Comparison of ENCODE assay signal across 11 cellular contexts in the genomic region with DNA sequence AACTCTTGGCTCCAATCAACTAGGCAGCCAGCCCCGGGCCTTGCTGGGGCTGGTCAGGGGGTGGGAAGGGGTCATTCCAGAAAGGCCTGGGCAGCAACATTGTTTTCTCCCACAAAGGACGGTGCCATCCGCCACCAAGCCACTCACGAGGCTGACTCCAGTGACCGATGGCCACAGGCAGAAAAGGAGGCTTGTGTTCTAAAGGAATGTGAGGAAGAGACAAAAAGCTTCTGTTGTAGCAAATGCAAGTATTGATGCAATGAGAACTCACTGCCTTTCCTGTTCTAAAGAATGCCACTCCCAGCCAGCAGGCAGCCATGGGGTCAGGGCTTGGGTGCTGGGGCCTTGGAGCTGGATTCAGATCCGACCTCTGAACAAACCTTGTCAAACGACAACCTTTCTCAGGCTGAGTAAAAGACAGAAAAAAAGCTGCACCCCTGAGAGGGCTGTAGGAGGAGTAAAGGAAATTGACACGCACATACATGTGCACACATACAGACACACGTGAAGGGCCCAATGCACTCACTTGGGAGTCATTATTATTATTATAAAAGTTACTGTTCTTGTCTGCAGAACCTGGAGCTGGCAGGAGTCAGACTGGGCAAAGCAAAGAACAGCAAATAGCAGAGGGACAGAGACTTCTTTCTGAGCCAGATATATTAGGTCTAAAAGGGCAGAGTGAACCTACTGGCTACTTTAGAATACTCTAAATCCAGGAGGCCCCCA. TPM values are rescaled to one million over a fixed set of nuclear protein-coding genes. Genes with fewer than 3 reads are reported as not detected.
DNase-seq lines count a peak whose midpoint lies in the region; ATAC-seq and TF ChIP-seq lines count a peak whose summit lies in the region.
"Had no signal": no experiment of that assay in that cellular context is flagged by ENCODE, and none has a peak within 500 bp of the region (broad histone marks: within the 10 kb centered on the region; RNA-seq: fewer than 3 reads in every experiment).

No MANE protein-coding gene starts in this region.

- H3K36me3 Mint-ChIP-seq in CD4-positive, CD25-positive, alpha-beta regulatory T cell = no peaks in the 10 kb centered on the region
- no peaks in the 10 kb centered on the region for H3K36me3 Mint-ChIP-seq in endodermal cell (ENCODE audit: low read depth)

- no peak overlapping the region for H3K4me3 ChIP-seq in CD4-positive, CD25-positive, alpha-beta regulatory T cell (ENCODE audit: low read depth, low read length)
- H3K4me3 ChIP-seq in endodermal cell (ENCODE audit: low read length) = no peak overlapping the region

- in situ Hi-C loops in SK-MEL-5 (cut with HindIII; ENCODE audit: low pct_unique_long_range_greater_than_20kb, low sequenced_read_pairs) = no loop called here

- H3K27ac ChIP-seq in CD4-positive, CD25-positive, alpha-beta regulatory T cell (ENCODE audit: insufficient read depth, low read length, poor library complexity, severe bottlenecking) = no peak overlapping the region
- H3K27ac ChIP-seq in endodermal cell (ENCODE audit: low read depth, low read length) = peak overlapping the region; percentile 94

- H3K27ac Mint-ChIP-seq in CD4-positive, CD25-positive, alpha-beta regulatory T cell = peak overlapping the region in 2 of 3 donors; percentile 71 to 94
- peak overlapping the region; percentile 26 for H3K27ac Mint-ChIP-seq in endodermal cell

- TF ChIP-seq CTCF in endodermal cell (conservative IDR thresholded peaks at IDR 0.05) = no peak

- peaks cover 0 to 7% (median 0%) of the 10 kb centered on the region in 7 donors for H3K9me3 Mint-ChIP-seq in CD4-positive, CD25-positive, alpha-beta regulatory T cell
- peaks cover 17% of the 10 kb centered on the region for H3K9me3 Mint-ChIP-seq in endodermal cell

- no peaks in the 10 kb centered on the region for H3K36me3 ChIP-seq in CD4-positive, CD25-positive, alpha-beta regulatory T cell (ENCODE audit: control insufficient read depth, insufficient read depth, low read length)
- H3K36me3 ChIP-seq in endodermal cell (ENCODE audit: control insufficient read depth, insufficient read depth, low read length) = no peaks in the 10 kb centered on the region

- peaks cover 0 to 13% (median 5%) of the 10 kb centered on the region in 4 donors for H3K4me1 Mint-ChIP-seq in CD4-positive, CD25-positive, alpha-beta regulatory T cell
- peaks cover 10% of the 10 kb centered on the region for H3K4me1 Mint-ChIP-seq in endodermal cell

- H3K27me3 ChIP-seq in CD4-positive, CD25-positive, alpha-beta regulatory T cell (ENCODE audit: control insufficient read depth, insufficient read depth, low read length) = peaks cover 3% of the 10 kb centered on the region
- H3K27me3 ChIP-seq in endodermal cell (ENCODE audit: control insufficient read depth, insufficient read depth, low read length, poor library complexity, severe bottlenecking) = no peaks in the 10 kb centered on the region

- 75 to 92% methylated on average over 4 to 9 of the region's 9 CpGs for WGBS in endodermal cell (ENCODE audit: insufficient coverage in 1 of 2, insufficient read length in 1 of 2), 2 experiments

- H3K4me1 ChIP-seq in CD4-positive, CD25-positive, alpha-beta regulatory T cell (ENCODE audit: control insufficient read depth, insufficient read depth, low read length, poor library complexity, severe bottlenecking) = no peaks in the 10 kb centered on the region
- no peaks in the 10 kb centered on the region for H3K4me1 ChIP-seq in endodermal cell (ENCODE audit: control insufficient read depth, insufficient read depth, low read length)

- DNase-seq in CD4-positive, CD25-positive, alpha-beta regulatory T cell = peak in 1 of 3 donors; percentile 12
- DNase-seq in SK-MEL-5 (ENCODE audit: low read depth, low spot score) (peak; percentile 95), endodermal cell (no peak), nucleus accumbens (lab: John Stamatoyannopoulos, UW) (peak in 51 of 56 donors; percentile 24 to 92 (median 79)), NCI-H1048 (lab: John Stamatoyannopoulos, UW) (no peak), DMS114 treated with DMSO at 0.1 percent for 48 hours (lab: John Stamatoyannopoulos, UW; ENCODE audit: unreplicated experiment) (no peak), NCI-H1105 treated with DMSO at 0.1 percent for 48 hours (lab: John Stamatoyannopoulos, UW) (no peak)

- no peak overlapping the region for H3K9ac ChIP-seq in endodermal cell (ENCODE audit: extremely low read depth, low read length, poor library complexity, severe bottlenecking)

- H3K27me3 Mint-ChIP-seq in CD4-positive, CD25-positive, alpha-beta regulatory T cell = peaks cover 14% of the 10 kb centered on the region
- peaks cover 4% of the 10 kb centered on the region for H3K27me3 Mint-ChIP-seq in endodermal cell (ENCODE audit: insufficient read depth)

- H3K4me3 Mint-ChIP-seq in CD4-positive, CD25-positive, alpha-beta regulatory T cell = peak overlapping the region in 2 of 4 donors; percentile 43 to 50
- H3K4me3 Mint-ChIP-seq in endodermal cell = no peak overlapping the region

- ATAC-seq in CD4-positive, CD25-positive, alpha-beta regulatory T cell (ENCODE audit: low read depth in 2 of 2) = no peak
- no peak for ATAC-seq in HG03354 (IDR thresholded peaks at IDR 0.05; ENCODE audit: poor library complexity, severe bottlenecking, unreplicated experiment)

- peaks cover 8 to 14% of the 10 kb centered on the region in 2 experiments for H3K9me3 ChIP-seq in CD4-positive, CD25-positive, alpha-beta regulatory T cell (ENCODE audit: control insufficient read depth in 2 of 2, low read length in 2 of 2)
- H3K9me3 ChIP-seq in endodermal cell (ENCODE audit: control insufficient read depth, low read length) = peaks cover 6% of the 10 kb centered on the region

RNA-seq across cellular contexts. Expression of a gene that starts 13.9 kb away (rescaled TPM):
- 90.4 TPM for total RNA-seq in CD4-positive, CD25-positive, alpha-beta regulatory T cell
- 100 to 1,000 TPM; 129 to 202 (median 176) TPM for polyA plus RNA-seq in CD4-positive, CD25-positive, alpha-beta regulatory T cell
- total RNA-seq in SK-MEL-5 (2014; rRNA removed; shearing (Covaris generic)) = 98.4 and 119 TPM in 2 replicates
- 114 and 130 TPM in 2 replicates for polyA plus RNA-seq in SK-MEL-5 (2015; cell fraction: cytosol; rRNA removed)
- 97.1 and 105 TPM in 2 replicates for polyA plus RNA-seq in SK-MEL-5 (2015; cell fraction: nucleus; rRNA removed)
- total RNA-seq in endodermal cell = 10 to 100 TPM; 73.6 to 87.1 TPM
- polyA plus RNA-seq in endodermal cell (2013, experiment 1 of 2) = 98.1 TPM
- 97.1 TPM for polyA plus RNA-seq in endodermal cell (2013, experiment 2 of 2)

RNA-seq across cellular contexts. Expression of a gene that starts 16.7 kb away (rescaled TPM):
- total RNA-seq in CD4-positive, CD25-positive, alpha-beta regulatory T cell = not detected
- under 1 TPM in 1 of 4 donors, not detected in 3; 0.54 TPM for polyA plus RNA-seq in CD4-positive, CD25-positive, alpha-beta regulatory T cell
- total RNA-seq in SK-MEL-5 (2014; rRNA removed; shearing (Covaris generic)) = 359 and 374 TPM in 2 replicates
- polyA plus RNA-seq in SK-MEL-5 (2015; cell fraction: cytosol; rRNA removed) = 491 and 658 TPM in 2 replicates
- polyA plus RNA-seq in SK-MEL-5 (2015; cell fraction: nucleus; rRNA removed) = 245 and 345 TPM in 2 replicates
- not detected for total RNA-seq in endodermal cell
- polyA plus RNA-seq in endodermal cell (2013, experiment 1 of 2) = 6.9 TPM
- 8.5 TPM for polyA plus RNA-seq in endodermal cell (2013, experiment 2 of 2)
- total RNA-seq: myocyte; NCI-H460; T-helper 2 cell treated with Interferon-gamma antibody and Interleukin-4, amounts not matched to agents 100 ng/mL and 5 ng/mL, for 36 hours had no signal

Comparison
In these comparisons a context has a peak if more than half of its experiments do, and no peak if none do; other contexts are left out.
1. DNase-seq: peak in SK-MEL-5 (single experiment) and nucleus accumbens (51 of 56); none in endodermal cell (single experiment), NCI-H1048 (single experiment), DMS114 treated with DMSO at 0.1 percent for 48 hours (single experiment) and NCI-H1105 treated with DMSO at 0.1 percent for 48 hours (single experiment).
2. RNA of a gene that starts 16.7 kb away (total RNA-seq): 359 to 374 TPM in SK-MEL-5; not detected in endodermal cell and not detected in CD4-positive, CD25-positive, alpha-beta regulatory T cell (single experiment); every median in the first group is over 100 times any median in the second.